ENCODE assay signal across 1 cellular context in the genomic region with DNA sequence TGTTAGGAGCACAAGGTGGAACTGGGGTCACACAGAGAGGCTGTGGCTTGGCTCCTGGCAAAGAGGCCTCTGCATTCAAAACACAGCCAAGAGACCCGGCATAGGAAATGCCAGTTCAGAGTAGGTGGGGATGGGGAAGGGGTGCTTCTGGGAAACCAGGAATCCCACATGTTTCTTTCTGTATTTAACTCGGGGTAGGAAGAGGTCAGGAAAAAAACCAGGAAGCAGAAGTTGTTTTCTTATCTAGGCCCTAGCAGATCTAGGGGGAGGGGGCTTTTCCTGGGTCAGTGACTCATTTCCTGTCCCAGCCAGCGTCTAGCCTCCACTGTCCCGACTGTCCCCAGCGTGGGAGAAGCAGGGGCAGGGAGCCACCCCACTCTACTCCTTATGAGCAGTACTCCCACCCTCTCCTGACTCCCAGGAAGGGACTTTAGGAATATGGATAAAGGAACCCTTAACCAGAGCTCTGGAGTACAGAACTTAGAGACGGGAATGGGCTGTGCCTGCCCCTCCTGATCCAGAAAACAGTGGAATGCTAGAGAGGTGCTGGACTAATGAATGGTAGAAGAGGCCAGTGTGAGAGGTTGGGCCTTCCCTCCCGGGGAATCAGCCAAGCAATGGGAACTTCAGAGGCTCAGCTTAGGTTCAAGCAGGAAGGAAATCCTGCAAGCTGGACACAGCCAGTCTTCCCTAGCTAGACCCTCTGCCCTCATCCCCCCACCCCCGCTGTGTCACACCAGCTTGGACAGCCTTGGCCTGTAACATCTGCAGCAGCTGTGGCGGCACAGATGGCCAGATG.
TF ChIP-seq lines count a peak whose summit lies in the region.

No MANE protein-coding gene starts in this region.

TF ChIP-seq in endothelial cell of umbilical vein, 7 proteins besides CTCF, POLR2A, EP300 and RAD21:
- TF ChIP-seq FOS (IDR thresholded peaks at IDR 0.05; ENCODE audit: borderline replicate concordance, insufficient read depth, low read length) (peak; percentile 75), GATA2 (IDR thresholded peaks at IDR 0.05; ENCODE audit: insufficient read depth, insufficient read length, low read depth, low read length) (peak; percentile 82), MYC (IDR thresholded peaks at IDR 0.05; ENCODE audit: low read depth, low read length) (no peak), EZH2 (IDR thresholded peaks at IDR 0.05; ENCODE audit: borderline replicate concordance, low read depth, low read length, severe bottlenecking) (no peak), JUN (IDR thresholded peaks at IDR 0.05; ENCODE audit: borderline replicate concordance, insufficient read depth, insufficient read length, low read depth) (peak; percentile 85), POLR2AphosphoS5 (IDR thresholded peaks at IDR 0.05; ENCODE audit: insufficient read depth, low read depth, low read length) (peak; percentile 21)
- TF ChIP-seq, protein P1, sequence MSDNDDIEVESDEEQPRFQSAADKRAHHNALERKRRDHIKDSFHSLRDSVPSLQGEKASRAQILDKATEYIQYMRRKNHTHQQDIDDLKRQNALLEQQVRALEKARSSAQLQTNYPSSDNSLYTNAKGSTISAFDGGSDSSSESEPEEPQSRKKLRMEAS (IDR thresholded peaks at IDR 0.05; ENCODE audit: insufficient read depth, insufficient read length): no peak
